Comparison of ENCODE assay signal across 6 cellular contexts in the genomic region with DNA sequence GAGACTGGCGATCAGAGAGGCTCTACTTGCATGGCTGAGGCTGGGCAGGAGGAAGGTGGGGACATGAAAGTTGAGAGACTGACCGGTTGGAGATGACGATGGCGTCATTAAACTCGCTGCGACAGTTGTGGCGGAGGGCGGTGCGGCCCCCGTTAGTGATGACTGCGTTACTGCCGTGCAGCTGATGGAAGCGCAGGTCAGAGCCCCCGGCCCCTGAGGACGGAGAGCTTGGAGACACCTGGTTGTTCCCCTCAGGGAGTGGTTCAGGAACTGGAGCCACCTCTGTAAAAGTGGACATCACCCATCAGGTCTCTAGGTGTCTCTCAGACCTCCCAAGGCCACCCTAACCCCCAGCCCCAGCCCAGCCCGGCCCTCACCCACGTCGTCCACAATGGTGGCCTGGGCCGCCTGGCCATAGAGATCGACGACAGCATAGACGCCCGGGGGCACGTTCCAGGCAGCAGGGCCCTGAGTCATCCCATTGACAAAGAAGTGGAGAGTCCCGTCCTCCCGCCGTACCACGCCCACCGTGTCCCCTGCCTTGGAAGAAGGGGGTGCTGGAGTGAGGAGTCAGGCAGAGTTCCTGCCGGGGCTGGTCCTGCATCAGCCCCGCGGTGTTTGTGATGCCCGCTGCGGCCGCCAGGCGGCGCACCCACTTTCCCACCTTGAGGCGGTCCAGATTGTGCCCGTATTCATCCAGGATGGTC. TPM values are rescaled to one million over a fixed set of nuclear protein-coding genes. Genes with fewer than 3 reads are reported as not detected.
DNase-seq lines count a peak whose midpoint lies in the region; ATAC-seq, FAIRE-seq and TF ChIP-seq lines count a peak whose summit lies in the region.

No MANE protein-coding gene starts in this region.

- intact Hi-C loops in kidney (cut with DNase I) = no loop called here

- H3K36me3 ChIP-seq in kidney (ENCODE audit: control insufficient read depth in 1 of 2, insufficient read depth in 2 of 2, low read length in 2 of 2) (peaks cover 23 to 38% of the 10 kb centered on the region in 2 donors), thoracic aorta (peaks cover 53% of the 10 kb centered on the region)

- peak; percentile 42 to 49 for ATAC-seq in activated T-cell treated with anti-CD3 and anti-CD28 coated beads, Interleukin-2, amount 50 U/mL, for 4 hours
- no peak for ATAC-seq in thoracic aorta (ENCODE audit: insufficient number of reproducible peaks, low FRiP score, low read depth)
- no peak for ATAC-seq in GM21390 (IDR thresholded peaks at IDR 0.05; ENCODE audit: unreplicated experiment)
- ATAC-seq in HG02885 (IDR thresholded peaks at IDR 0.05; ENCODE audit: poor library complexity, unreplicated experiment) = no peak

- peaks cover 21% of the 10 kb centered on the region for H3K36me3 Mint-ChIP-seq in activated T-cell treated with anti-CD3 and anti-CD28 coated beads, Interleukin-2, amount 50 U/mL, for 4 hours (ENCODE audit: insufficient read depth)

- peaks cover 18% of the 10 kb centered on the region for H3K4me1 Mint-ChIP-seq in activated T-cell treated with anti-CD3 and anti-CD28 coated beads, Interleukin-2, amount 50 U/mL, for 4 hours (ENCODE audit: low read depth)

- peak; percentile 74 for TF ChIP-seq CTCF in HL-60 (IDR thresholded peaks at IDR 0.05; ENCODE audit: insufficient read depth, low read length)
- peak; percentile 59 for TF ChIP-seq CTCF in kidney (IDR thresholded peaks at IDR 0.05; ENCODE audit: borderline replicate concordance, extremely low read depth, insufficient read depth)
- TF ChIP-seq CTCF in thoracic aorta (IDR thresholded peaks at IDR 0.05) = peak; percentile 81

- DNase-seq in HL-60 (ENCODE audit: low read depth in 1 of 2, low spot score in 1 of 2) (no peak), kidney (peak; percentile 75), thoracic aorta (ENCODE audit: low spot score) (no peak)
- peak; percentile 67 for DNase-seq in activated T-cell treated with anti-CD3 and anti-CD28 coated beads, Interleukin-2, amount 50 U/mL, for 4 hours

- H3K9me3 Mint-ChIP-seq in activated T-cell treated with anti-CD3 and anti-CD28 coated beads, Interleukin-2, amount 50 U/mL, for 4 hours = no peaks in the 10 kb centered on the region

- H3K4me1 ChIP-seq in kidney (ENCODE audit: control insufficient read depth in 1 of 2, insufficient read depth in 1 of 2, low read depth in 1 of 2, low read length in 2 of 2) = peaks cover 10 to 24% of the 10 kb centered on the region in 2 donors
- peaks cover 0 to 12% of the 10 kb centered on the region in 2 donors for H3K4me1 ChIP-seq in thoracic aorta (ENCODE audit: control insufficient read depth in 1 of 2, low read depth in 2 of 2)

- H3K27me3 Mint-ChIP-seq in activated T-cell treated with anti-CD3 and anti-CD28 coated beads, Interleukin-2, amount 50 U/mL, for 4 hours (ENCODE audit: low read depth) = no peaks in the 10 kb centered on the region

- H3K4me3 Mint-ChIP-seq in activated T-cell treated with anti-CD3 and anti-CD28 coated beads, Interleukin-2, amount 50 U/mL, for 4 hours = no peak overlapping the region

- no peak overlapping the region for H3K9ac ChIP-seq in kidney (ENCODE audit: low read length in 2 of 2)

- H3K4me3 ChIP-seq in HL-60 (replicated peaks; ENCODE audit: insufficient read depth, low read length) (no peak overlapping the region), kidney (ENCODE audit: low read length in 2 of 2) (no peak overlapping the region), thoracic aorta (no peak overlapping the region)

- H3K27me3 ChIP-seq in HL-60 (ENCODE audit: insufficient read depth, poor library complexity, severe bottlenecking) (no peaks in the 10 kb centered on the region), thoracic aorta (replicated peaks; ENCODE audit: insufficient read depth) (no peaks in the 10 kb centered on the region)

- H3K27ac ChIP-seq in HL-60 (replicated peaks) = no peak overlapping the region
- no peak overlapping the region for H3K27ac ChIP-seq in kidney (ENCODE audit: low read depth in 2 of 2, low read length in 2 of 2)
- H3K27ac ChIP-seq in thoracic aorta = no peak overlapping the region

- H3K9me3 ChIP-seq in kidney (ENCODE audit: control insufficient read depth in 1 of 2, low read length in 2 of 2) (no peaks in the 10 kb centered on the region), thoracic aorta (no peaks in the 10 kb centered on the region)

- FAIRE-seq in kidney (lab: Jason Lieb, UNC) = no peak

RNA-seq across cellular contexts. Expression of gene NEURL4, which starts 5.3 kb away (rescaled TPM):
- total RNA-seq in activated T-cell treated with anti-CD3 and anti-CD28 coated beads, Interleukin-2, amount 50 U/mL, for 4 hours = 10 to 100 TPM; 73.1 to 88.0 (median 82.4) TPM
- total RNA-seq in kidney (44.7 TPM), thoracic aorta (10 to 100 TPM; 24.4 to 45.3 TPM)
- polyA plus RNA-seq in kidney (ENCODE audit: insufficient read depth, low read depth, low replicate concordance) = 21.2 TPM

RNA-seq across cellular contexts. Expression of gene GPS2, which starts 8.7 kb away (rescaled TPM):
- 10 to 100 TPM; 80.6 to 92.8 (median 87.1) TPM for total RNA-seq in activated T-cell treated with anti-CD3 and anti-CD28 coated beads, Interleukin-2, amount 50 U/mL, for 4 hours
- total RNA-seq in kidney = 67.0 TPM
- polyA plus RNA-seq in kidney (ENCODE audit: insufficient read depth, low read depth, low replicate concordance) = 101 TPM
- total RNA-seq in thoracic aorta = 10 to 100 TPM; 66.5 to 100.0 TPM

RNA-seq across cellular contexts. Expression of gene ACAP1, which starts 12.4 kb away (rescaled TPM):
- 100 to 1,000 TPM; 119 to 126 (median 123) TPM for total RNA-seq in activated T-cell treated with anti-CD3 and anti-CD28 coated beads, Interleukin-2, amount 50 U/mL, for 4 hours
- total RNA-seq in kidney = 26.0 TPM
- 9.9 TPM for polyA plus RNA-seq in kidney (ENCODE audit: insufficient read depth, low read depth, low replicate concordance)
- 1 to 10 TPM; 6.8 to 9.9 TPM for total RNA-seq in thoracic aorta

RNA-seq across cellular contexts. Expression of gene EIF5A, which starts 16.5 kb away (rescaled TPM):
- total RNA-seq in activated T-cell treated with anti-CD3 and anti-CD28 coated beads, Interleukin-2, amount 50 U/mL, for 4 hours = 1,000 to 10,000 TPM; 1,821 to 1,965 (median 1,822) TPM
- total RNA-seq in kidney (306 TPM), thoracic aorta (100 to 1,000 TPM; 118 to 130 TPM)
- 434 TPM for polyA plus RNA-seq in kidney (ENCODE audit: insufficient read depth, low read depth, low replicate concordance)

RNA-seq across cellular contexts. Expression of gene KCTD11, which starts 28.1 kb away (rescaled TPM):
- total RNA-seq in activated T-cell treated with anti-CD3 and anti-CD28 coated beads, Interleukin-2, amount 50 U/mL, for 4 hours = 1 to 10 TPM; 1.6 to 2.3 (median 1.6) TPM
- total RNA-seq in kidney (14.4 TPM), thoracic aorta (10 to 100 TPM; 13.3 to 20.2 TPM)
- polyA plus RNA-seq in kidney (ENCODE audit: insufficient read depth, low read depth, low replicate concordance) = 7.2 TPM

Comparison
In these comparisons a context has a peak if more than half of its experiments do, and no peak if none do; other contexts are left out.
1. DNase-seq: peak in activated T-cell treated with anti-CD3 and anti-CD28 coated beads, Interleukin-2, amount 50 U/mL, for 4 hours (single experiment) and kidney (single experiment); none in HL-60 (0 of 2) and thoracic aorta (single experiment).
2. ATAC-seq: peak in activated T-cell treated with anti-CD3 and anti-CD28 coated beads, Interleukin-2, amount 50 U/mL, for 4 hours (2 of 2); none in thoracic aorta (single experiment), GM21390 (single experiment) and HG02885 (single experiment).
3. Peak in every context shown above with its lines, with median percentiles within 50 percentile points of each other: CTCF ChIP-seq.